Comparison of ENCODE assay signal across 10 cellular contexts in the genomic region with DNA sequence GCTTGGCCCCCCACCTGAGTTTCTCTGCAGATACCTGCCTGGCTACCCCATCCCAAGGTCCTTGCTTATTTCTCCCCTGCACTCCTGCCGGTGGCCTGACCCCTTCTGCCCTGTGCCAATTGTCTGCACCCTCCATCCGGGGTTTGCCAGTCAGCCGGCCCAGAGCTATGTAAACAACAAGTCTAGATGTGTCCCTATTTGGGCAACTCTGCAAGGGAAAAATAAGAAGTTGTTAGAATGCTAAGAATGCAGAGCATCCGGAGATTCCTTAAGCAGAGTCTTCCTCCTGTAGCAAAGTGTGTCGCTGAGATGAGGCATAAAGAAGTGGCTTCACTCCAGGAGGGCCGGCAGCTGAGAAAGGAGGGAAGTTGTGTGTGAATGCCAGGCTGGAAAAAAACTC. TPM values are rescaled to one million over a fixed set of nuclear protein-coding genes. Genes with fewer than 3 reads are reported as not detected.
DNase-seq lines count a peak whose midpoint lies in the region; ATAC-seq and TF ChIP-seq lines count a peak whose summit lies in the region.
"Had no signal": no experiment of that assay in that cellular context is flagged by ENCODE, and none has a peak within 500 bp of the region (broad histone marks: within the 10 kb centered on the region; RNA-seq: fewer than 3 reads in every experiment).

No MANE protein-coding gene starts in this region.

- peak; percentile 91 for ATAC-seq in WTC11
- no peak for ATAC-seq in stimulated activated memory B cell treated with anti-CD40 and anti-IgM and Interleukin-4, amounts not matched to agents 10 μg/mL and 1 μg/mL and 100 μg/mL, for 72 hours
- ATAC-seq in HG02763 (IDR thresholded peaks at IDR 0.05; ENCODE audit: unreplicated experiment), result no peak
- ATAC-seq: GM12878 had no signal

- TF ChIP-seq CTCF in WTC11 (IDR thresholded peaks at IDR 0.05), result no peak

- POLR2A ChIA-PET in WTC11 (lab: Charles Lee), result interaction anchor here (0.8 to 1.0 kb wide), 2 partner anchors 9 to 45 kb away, joined by 3 read pairs; no protein-coding TSS in a partner anchor

- peak overlapping the region; percentile 49 for H3K27ac Mint-ChIP-seq in T-helper 2 cell treated with Interferon-gamma antibody and Interleukin-4, amounts not matched to agents 5 μg/mL and 100 μg/mL, for 36 hours
- peak overlapping the region; percentile 98 for H3K27ac Mint-ChIP-seq in WTC11
- peak overlapping the region; percentile 66 for H3K27ac Mint-ChIP-seq in stimulated activated memory B cell treated with anti-CD40 and anti-IgM and Interleukin-4, amounts not matched to agents 10 μg/mL and 1 μg/mL and 100 μg/mL, for 72 hours

- no peak overlapping the region for H3K4me3 Mint-ChIP-seq in T-helper 2 cell treated with Interferon-gamma antibody and Interleukin-4, amounts not matched to agents 5 μg/mL and 100 μg/mL, for 36 hours
- peak overlapping the region; percentile 35 for H3K4me3 Mint-ChIP-seq in WTC11
- no peak overlapping the region for H3K4me3 Mint-ChIP-seq in stimulated activated memory B cell treated with anti-CD40 and anti-IgM and Interleukin-4, amounts not matched to agents 10 μg/mL and 1 μg/mL and 100 μg/mL, for 72 hours

- DNase-seq in T-helper 2 cell treated with Interferon-gamma antibody and Interleukin-4, amounts not matched to agents 5 μg/mL and 100 μg/mL, for 36 hours (ENCODE audit: low spot score), result no peak
- no peak for DNase-seq in T-helper 2 cell
- peak; percentile 55 for DNase-seq in WTC11 (ENCODE audit: low spot score)
- peak; percentile 98 for DNase-seq in iPS DF 19.7 (ENCODE audit: low read depth, low spot score)
- no peak for DNase-seq in NCI-H2029 treated with DMSO at 0.1 percent for 48 hours (lab: John Stamatoyannopoulos, UW)
- DNase-seq in cerebellar nuclear complex (lab: John Stamatoyannopoulos, UW), result no peak
- DNase-seq: central memory CD4-positive, alpha-beta T cell had no signal

- no peaks in the 10 kb centered on the region for H3K27me3 Mint-ChIP-seq in T-helper 2 cell treated with Interferon-gamma antibody and Interleukin-4, amounts not matched to agents 5 μg/mL and 100 μg/mL, for 36 hours (ENCODE audit: low read depth)
- H3K27me3 Mint-ChIP-seq in WTC11 (ENCODE audit: low read depth), result no peaks in the 10 kb centered on the region
- H3K27me3 Mint-ChIP-seq in stimulated activated memory B cell treated with anti-CD40 and anti-IgM and Interleukin-4, amounts not matched to agents 10 μg/mL and 1 μg/mL and 100 μg/mL, for 72 hours, result peaks cover 29% of the 10 kb centered on the region

- peaks cover 69% of the 10 kb centered on the region for H3K4me1 Mint-ChIP-seq in T-helper 2 cell treated with Interferon-gamma antibody and Interleukin-4, amounts not matched to agents 5 μg/mL and 100 μg/mL, for 36 hours (ENCODE audit: low read depth)
- peaks cover 42% of the 10 kb centered on the region for H3K4me1 Mint-ChIP-seq in WTC11
- H3K4me1 Mint-ChIP-seq in stimulated activated memory B cell treated with anti-CD40 and anti-IgM and Interleukin-4, amounts not matched to agents 10 μg/mL and 1 μg/mL and 100 μg/mL, for 72 hours, result peaks cover 55% of the 10 kb centered on the region

- peaks cover 35% of the 10 kb centered on the region for H3K36me3 Mint-ChIP-seq in T-helper 2 cell treated with Interferon-gamma antibody and Interleukin-4, amounts not matched to agents 5 μg/mL and 100 μg/mL, for 36 hours (ENCODE audit: low read depth)
- H3K36me3 Mint-ChIP-seq in WTC11, result no peaks in the 10 kb centered on the region
- H3K36me3 Mint-ChIP-seq in stimulated activated memory B cell treated with anti-CD40 and anti-IgM and Interleukin-4, amounts not matched to agents 10 μg/mL and 1 μg/mL and 100 μg/mL, for 72 hours, result no peaks in the 10 kb centered on the region

- no peaks in the 10 kb centered on the region for H3K9me3 Mint-ChIP-seq in T-helper 2 cell treated with Interferon-gamma antibody and Interleukin-4, amounts not matched to agents 5 μg/mL and 100 μg/mL, for 36 hours
- 0 out of 2 replicates have a peak, but pooled peaks cover 3% of the 10 kb centered on the region for H3K9me3 Mint-ChIP-seq in WTC11
- H3K9me3 Mint-ChIP-seq in stimulated activated memory B cell treated with anti-CD40 and anti-IgM and Interleukin-4, amounts not matched to agents 10 μg/mL and 1 μg/mL and 100 μg/mL, for 72 hours, result no peaks in the 10 kb centered on the region

- CTCF ChIA-PET in WTC11 (lab: Charles Lee), result interaction anchor here (1.0 kb wide), 1 partner anchor 46 kb away, joined by 4 read pairs; the partner anchor contains the start of gene RGS9

TF ChIP-seq in WTC11, 78 proteins besides CTCF, POLR2A, EP300 and RAD21 (continues in another document):
- no peak for TF ChIP-seq JUN (CRISPR knock-in tag; IDR thresholded peaks at IDR 0.05)
- no peak for TF ChIP-seq CDX4 (CRISPR knock-in tag; IDR thresholded peaks at IDR 0.05; ENCODE audit: borderline replicate concordance)
- TF ChIP-seq, protein P1, sequence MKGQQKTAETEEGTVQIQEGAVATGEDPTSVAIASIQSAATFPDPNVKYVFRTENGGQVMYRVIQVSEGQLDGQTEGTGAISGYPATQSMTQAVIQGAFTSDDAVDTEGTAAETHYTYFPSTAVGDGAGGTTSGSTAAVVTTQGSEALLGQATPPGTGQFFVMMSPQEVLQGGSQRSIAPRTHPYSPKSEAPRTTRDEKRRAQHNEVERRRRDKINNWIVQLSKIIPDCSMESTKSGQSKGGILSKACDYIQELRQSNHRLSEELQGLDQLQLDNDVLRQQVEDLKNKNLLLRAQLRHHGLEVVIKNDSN (CRISPR knock-in tag; IDR thresholded peaks at IDR 0.05), result no peak
- TF ChIP-seq FOXK1 (CRISPR knock-in tag; IDR thresholded peaks at IDR 0.05), result peak; percentile 71; the same call in 1 of the 2 replicates
- TF ChIP-seq MYBL2 (CRISPR knock-in tag; IDR thresholded peaks at IDR 0.05), result no peak
- peak; percentile 15; the same call in 1 of the 2 replicates for TF ChIP-seq ERG (CRISPR knock-in tag; IDR thresholded peaks at IDR 0.05)
- TF ChIP-seq ZNF532 (CRISPR knock-in tag; IDR thresholded peaks at IDR 0.05; ENCODE audit: borderline replicate concordance), result 0 out of 2 replicates have a peak, but pooled peaks have one; percentile 51
- TF ChIP-seq ZNF219 (CRISPR knock-in tag; IDR thresholded peaks at IDR 0.05; ENCODE audit: borderline replicate concordance), result no peak
- TF ChIP-seq RELA (CRISPR knock-in tag; IDR thresholded peaks at IDR 0.05; ENCODE audit: borderline replicate concordance), result no peak
- TF ChIP-seq FOXJ3 (CRISPR knock-in tag; IDR thresholded peaks at IDR 0.05; ENCODE audit: borderline replicate concordance), result 0 out of 2 replicates have a peak, but pooled peaks have one; percentile 35
- peak; percentile 50; the same call in 1 of the 2 replicates for TF ChIP-seq ETV6 (CRISPR knock-in tag; IDR thresholded peaks at IDR 0.05)
- peak; percentile 68; the same call in 1 of the 2 replicates for TF ChIP-seq TEAD4 (CRISPR knock-in tag; IDR thresholded peaks at IDR 0.05)
- peak; percentile 73; the same call in 1 of the 2 replicates for TF ChIP-seq TEAD1 (CRISPR knock-in tag; IDR thresholded peaks at IDR 0.05)
- no peak for TF ChIP-seq SMAD3 (CRISPR knock-in tag; IDR thresholded peaks at IDR 0.05; ENCODE audit: borderline replicate concordance)

RNA-seq across cellular contexts. Expression of gene RGS9, which starts 46.6 kb away (rescaled TPM):
- 11.3 to 17.8 TPM (median 13.3 TPM) in 3 replicates for total RNA-seq in WTC11 (2021)

Comparison
In these comparisons a context has a peak if more than half of its experiments do, and no peak if none do; other contexts are left out.
1. DNase-seq: peak in WTC11 (single experiment) and iPS DF 19.7 (single experiment); none in T-helper 2 cell treated with Interferon-gamma antibody and Interleukin-4, amounts not matched to agents 5 μg/mL and 100 μg/mL, for 36 hours (single experiment), T-helper 2 cell (0 of 5), NCI-H2029 treated with DMSO at 0.1 percent for 48 hours (single experiment) and cerebellar nuclear complex (0 of 2).
2. Peak in every context shown above with its lines, with median percentiles within 50 percentile points of each other: H3K27ac Mint-ChIP-seq.